ENCODE assay signal across 8 cellular contexts in genomic region chr12:53441040-53441833, GRCh38. TPM values are rescaled to one million over a fixed set of nuclear protein-coding genes. Genes with fewer than 3 reads are reported as not detected.
DNase-seq lines count a peak whose midpoint lies in the region; ATAC-seq and TF ChIP-seq lines count a peak whose summit lies in the region.

PRR13 (plus strand) TSS chr12:53441734; CDS start chr12:53442715, 981 bp downstream.

- H3K4me3 ChIP-seq in breast epithelium (peak within 1 kb of the TSS; percentile 68 to 80 (median 73)), iPS-18c (ENCODE audit: insufficient read depth, low read depth, low read length) (peak within 1 kb of the TSS; percentile 82), skin epidermis (peak within 1 kb of the TSS; percentile 62 to 84 (median 78))

- H3K27me3 ChIP-seq in breast epithelium: no peaks in the 10 kb centered on the region

- TF ChIP-seq POLR2A in breast epithelium (IDR thresholded peaks at IDR 0.05): peak; percentile 94

- intact Hi-C loops in breast epithelium (cut with DNase I; ENCODE audit: low total_unique reads): no loop called here

- DNase-seq in ACHN (peak; percentile 100), NCI-H2196 treated with DMSO at 0.1 percent for 48 hours (lab: John Stamatoyannopoulos, UW; ENCODE audit: unreplicated experiment) (peak; percentile 98), breast epithelium (ENCODE audit: low spot score in 2 of 2) (peak; percentile 98 to 99)

- TF ChIP-seq CTCF in VCaP (conservative IDR thresholded peaks at IDR 0.05) (no peak), breast epithelium (IDR thresholded peaks at IDR 0.05) (no peak)

- ATAC-seq in GM18870 (IDR thresholded peaks at IDR 0.05; ENCODE audit: unreplicated experiment) (peak; percentile 96), HG03135 (IDR thresholded peaks at IDR 0.05; ENCODE audit: unreplicated experiment) (peak; percentile 99)

- H3K9me3 ChIP-seq in breast epithelium (no peaks in the 10 kb centered on the region), iPS-18c (ENCODE audit: control insufficient read depth, insufficient read depth, low read length) (no peaks in the 10 kb centered on the region)

- H3K36me3 ChIP-seq in breast epithelium: peaks cover 6% of the 10 kb centered on the region

- peak within 1 kb of the TSS; percentile 95 for H3K27ac ChIP-seq in VCaP
- H3K27ac ChIP-seq in breast epithelium: peak within 1 kb of the TSS; percentile 88 to 94
- peak within 1 kb of the TSS in 20 of 21 experiments; percentile 69 to 96 (median 87) for H3K27ac ChIP-seq in skin epidermis

- in situ Hi-C loops in ACHN (cut with HindIII; ENCODE audit: low pct_ligation_motif_present, low pct_unique_long_range_greater_than_20kb, low sequenced_read_pairs): no loop called here

- peaks cover 0 to 14% of the 10 kb centered on the region in 2 donors for H3K4me1 ChIP-seq in breast epithelium

RNA-seq across cellular contexts. Expression of gene PRR13, which starts in this region (rescaled TPM):
- 10 to 100 TPM; 57.1 to 65.1 (median 61.0) TPM for total RNA-seq in breast epithelium

Comparison
In these comparisons a context has a peak if more than half of its experiments do, and no peak if none do; other contexts are left out.
1. Peak in every context shown above with its lines: DNase-seq, ATAC-seq, H3K4me3 ChIP-seq and H3K27ac ChIP-seq.